11 cellular contexts compared by ENCODE assay signal in genomic region chr11:72792437-72793021, GRCh38. TPM values are rescaled to one million over a fixed set of nuclear protein-coding genes. Genes with fewer than 3 reads are reported as not detected.
DNase-seq lines count a peak whose midpoint lies in the region; ATAC-seq and TF ChIP-seq lines count a peak whose summit lies in the region.
"Had no signal": no experiment of that assay in that cellular context is flagged by ENCODE, and none has a peak within 500 bp of the region (broad histone marks: within the 10 kb centered on the region; RNA-seq: fewer than 3 reads in every experiment).

No MANE protein-coding gene starts in this region.

- WGBS in tibial nerve, 2 donors, result 94 to 100% methylated on average over 1 to 3 of the region's 3 CpGs

- H3K27ac ChIP-seq in cardiac muscle cell (peak overlapping the region; percentile 88), muscle layer of colon (ENCODE audit: low read depth, low read length) (peak overlapping the region; percentile 48), tibial nerve (peak overlapping the region; percentile 81 to 99 (median 90))

- H3K9me3 ChIP-seq in cardiac muscle cell (ENCODE audit: low read depth) (no peaks in the 10 kb centered on the region), muscle layer of colon (ENCODE audit: low read length) (no peaks in the 10 kb centered on the region), tibial nerve (no peaks in the 10 kb centered on the region)

- no peaks in the 10 kb centered on the region for H3K9me3 Mint-ChIP-seq in activated naive CD8-positive, alpha-beta T cell treated with anti-CD3 and anti-CD28 coated beads, Interleukin-2, amount 10 ng/mL, durations not matched to agents 7 days and 5 days

- H3K36me3 ChIP-seq in cardiac muscle cell (no peaks in the 10 kb centered on the region), muscle layer of colon (ENCODE audit: insufficient read depth, low read length) (no peaks in the 10 kb centered on the region), tibial nerve (no peaks in the 10 kb centered on the region)

- H3K4me3 Mint-ChIP-seq in activated naive CD8-positive, alpha-beta T cell treated with anti-CD3 and anti-CD28 coated beads, Interleukin-2, amount 10 ng/mL, durations not matched to agents 7 days and 5 days, result no peak overlapping the region

- POLR2A ChIA-PET in activated naive CD8-positive, alpha-beta T cell treated with anti-CD3 and anti-CD28 coated beads, Interleukin-2, amount 10 ng/mL, durations not matched to agents 7 days and 5 days (lab: Charles Lee), result interaction anchor here (0.6 to 2.5 kb wide), 8 partner anchors 10 to 89 kb away, joined by 3 to 13 read pairs (median 5); no protein-coding TSS in a partner anchor

- no peaks in the 10 kb centered on the region for H3K27me3 Mint-ChIP-seq in activated naive CD8-positive, alpha-beta T cell treated with anti-CD3 and anti-CD28 coated beads, Interleukin-2, amount 10 ng/mL, durations not matched to agents 7 days and 5 days

- H3K4me1 ChIP-seq in cardiac muscle cell (ENCODE audit: low read depth) (peaks cover 37% of the 10 kb centered on the region), muscle layer of colon (ENCODE audit: insufficient read depth, low read length) (peaks cover 12% of the 10 kb centered on the region), tibial nerve (peaks cover 0 to 40% (median 15%) of the 10 kb centered on the region in 4 donors)

- intact Hi-C loops in Right ventricle myocardium superior (cut with DNase I), result loop anchor here (5.0 kb wide), 1 partner anchor 65 kb away; no protein-coding TSS in a partner anchor

- H3K27ac Mint-ChIP-seq in activated naive CD8-positive, alpha-beta T cell treated with anti-CD3 and anti-CD28 coated beads, Interleukin-2, amount 10 ng/mL, durations not matched to agents 7 days and 5 days, result peak overlapping the region; percentile 99

- H3K4me3 ChIP-seq in cardiac muscle cell (no peak overlapping the region), muscle layer of colon (ENCODE audit: low read depth in 1 of 2, low read length in 2 of 2) (peak overlapping the region in 1 of 2 donors; percentile 79), tibial nerve (no peak overlapping the region)

- TF ChIP-seq POLR2A in tibial nerve (IDR thresholded peaks at IDR 0.05), result no peak

- TF ChIP-seq EP300 in tibial nerve (IDR thresholded peaks at IDR 0.05), result no peak

- H3K27me3 ChIP-seq in cardiac muscle cell, result no peaks in the 10 kb centered on the region
- H3K27me3 ChIP-seq in muscle layer of colon (ENCODE audit: control insufficient read depth in 1 of 2, insufficient read depth in 2 of 2, low read length in 2 of 2), result no peaks in the 10 kb centered on the region
- no peaks in the 10 kb centered on the region for H3K27me3 ChIP-seq in tibial nerve

- ATAC-seq in Right ventricle myocardium superior (ENCODE audit: poor library complexity), result no peak
- no peak for ATAC-seq in activated naive CD8-positive, alpha-beta T cell treated with anti-CD3 and anti-CD28 coated beads, Interleukin-2, amount 10 ng/mL, durations not matched to agents 7 days and 5 days (ENCODE audit: low read depth)

- TF ChIP-seq CTCF in cardiac muscle cell (IDR thresholded peaks at IDR 0.05; ENCODE audit: low read depth, low read length) (no peak), tibial nerve (IDR thresholded peaks at IDR 0.05) (no peak)

- no peaks in the 10 kb centered on the region for H3K36me3 Mint-ChIP-seq in activated naive CD8-positive, alpha-beta T cell treated with anti-CD3 and anti-CD28 coated beads, Interleukin-2, amount 10 ng/mL, durations not matched to agents 7 days and 5 days

- peak overlapping the region; percentile 4 for H3K9ac ChIP-seq in muscle layer of colon (ENCODE audit: low read length)

- no peak for DNase-seq in cardiac muscle cell (ENCODE audit: low read depth in 1 of 2, low spot score in 1 of 2)
- no peak for DNase-seq in Right ventricle myocardium superior
- no peak for DNase-seq in activated naive CD8-positive, alpha-beta T cell treated with anti-CD3 and anti-CD28 coated beads, Interleukin-2, amount 10 ng/mL, durations not matched to agents 7 days and 5 days
- no peak for DNase-seq in tibial nerve (ENCODE audit: low spot score in 2 of 2)
- DNase-seq in stimulated activated naive CD4-positive, alpha-beta T cell treated with Interleukin-2 at 50 U/mL for 16 hours (lab: John Stamatoyannopoulos, UW), result no peak
- no peak for DNase-seq in DMS114 treated with DMSO at 0.1 percent for 48 hours (lab: John Stamatoyannopoulos, UW; ENCODE audit: unreplicated experiment)
- no peak for DNase-seq in SW 1271 (lab: John Stamatoyannopoulos, UW)
- DNase-seq: COR-L47, KBM-7, NCI-H748 treated with DMSO at 0.1 percent for 48 hours had no signal

- peaks cover 24% of the 10 kb centered on the region for H3K4me1 Mint-ChIP-seq in activated naive CD8-positive, alpha-beta T cell treated with anti-CD3 and anti-CD28 coated beads, Interleukin-2, amount 10 ng/mL, durations not matched to agents 7 days and 5 days

RNA-seq across cellular contexts. Expression of gene STARD10, which starts 1.3 kb away (rescaled TPM):
- 66.2 and 101 TPM in 2 replicates for total RNA-seq in cardiac muscle cell
- polyA plus RNA-seq in cardiac muscle cell, result 91.4 and 139 TPM in 2 replicates
- total RNA-seq in Right ventricle myocardium superior, result 117 TPM
- 1 to 10 TPM; 7.8 to 8.0 TPM for total RNA-seq in activated naive CD8-positive, alpha-beta T cell treated with anti-CD3 and anti-CD28 coated beads, Interleukin-2, amount 10 ng/mL, durations not matched to agents 7 days and 5 days
- total RNA-seq in tibial nerve, result 10 to 100 TPM; 19.4 to 31.5 (median 23.7) TPM

RNA-seq across cellular contexts. Expression of gene ATG16L2, which starts 21.7 kb away (rescaled TPM):
- total RNA-seq in cardiac muscle cell (16.7 and 66.8 TPM in 2 replicates), Right ventricle myocardium superior (16.8 TPM), tibial nerve (10 to 100 TPM; 26.9 to 60.0 (median 36.6) TPM)
- 47.8 and 80.4 TPM in 2 replicates for polyA plus RNA-seq in cardiac muscle cell
- total RNA-seq in activated naive CD8-positive, alpha-beta T cell treated with anti-CD3 and anti-CD28 coated beads, Interleukin-2, amount 10 ng/mL, durations not matched to agents 7 days and 5 days, result 100 to 1,000 TPM; 159 to 163 TPM

RNA-seq across cellular contexts. Expression of gene ARAP1, which starts 40.3 kb away (rescaled TPM):
- total RNA-seq in cardiac muscle cell (134 and 200 TPM in 2 replicates), Right ventricle myocardium superior (58.0 TPM), tibial nerve (100 to 1,000 TPM; 104 to 151 (median 149) TPM)
- polyA plus RNA-seq in cardiac muscle cell, result 41.5 and 54.6 TPM in 2 replicates
- 100 to 1,000 TPM; 129 to 134 TPM for total RNA-seq in activated naive CD8-positive, alpha-beta T cell treated with anti-CD3 and anti-CD28 coated beads, Interleukin-2, amount 10 ng/mL, durations not matched to agents 7 days and 5 days
